ENCODE assay signal across 25 cellular contexts in genomic region chr17:36845916-36846315, GRCh38.
"Had no signal": no experiment of that assay in that cellular context is flagged by ENCODE, and none has a peak within 500 bp of the region (broad histone marks: within the 10 kb centered on the region; RNA-seq: fewer than 3 reads in every experiment).

No MANE protein-coding gene starts in this region.

- H3K4me1 ChIP-seq: gastrocnemius medialis, parathyroid adenoma, prostate gland, right atrium auricular region, tibial nerve, upper lobe of left lung, uterus had no signal

- DNase-seq: cerebellar nuclear complex; dorsolateral prefrontal cortex; effector CD4-positive, alpha-beta T cell; foreskin fibroblast; gastrocnemius medialis; head of caudate nucleus; mucosa of descending colon; naive B cell; stimulated activated CD4-positive, alpha-beta T cell treated with anti-CD3 and anti-CD28 coated beads, Interleukin-2, amount 100 ng/mL, for 24 hours; stimulated activated CD4-positive, alpha-beta T cell treated with anti-CD3 and anti-CD28 coated beads, Interleukin-4, amount 100 ng/mL, for 24 hours; stimulated activated naive CD4-positive, alpha-beta T cell treated with Interleukin-2 at 50 U/mL for 16 hours; upper lobe of left lung; uterus had no signal

- H3K27ac ChIP-seq: dorsolateral prefrontal cortex, epithelial cell of prostate, gastrocnemius medialis, parathyroid adenoma, prostate gland, right atrium auricular region, thoracic aorta, tibial nerve, upper lobe of left lung, uterus had no signal

- ATAC-seq: esophagus mucosa; gastrocnemius medialis; mucosa of descending colon; sciatic nerve; stimulated activated effector memory CD8-positive, alpha-beta T cell treated with anti-CD3 and anti-CD28 coated beads, Interleukin-12 subunit alpha, Interleukin-12 subunit beta, amount 100 ng/mL, for 72 hours had no signal

- H3K36me3 ChIP-seq: gastrocnemius medialis, prostate gland, right atrium auricular region, thoracic aorta, tibial nerve, upper lobe of left lung, uterus had no signal

- FAIRE-seq: colon, keratinocyte had no signal

- H2AFZ ChIP-seq: parathyroid adenoma had no signal

- H3K4me3 ChIP-seq: dorsolateral prefrontal cortex, gastrocnemius medialis, lung, mucosa of descending colon, prostate gland, right atrium auricular region, thoracic aorta, tibial nerve, upper lobe of left lung, uterus had no signal

- H3K9me3 ChIP-seq: gastrocnemius medialis, mucosa of descending colon, prostate gland, thoracic aorta, upper lobe of left lung, uterus had no signal

- H3K79me2 ChIP-seq: parathyroid adenoma had no signal

- H3K27me3 ChIP-seq: upper lobe of left lung, uterus had no signal

- H3K9ac ChIP-seq: parathyroid adenoma had no signal
